9 cellular contexts compared by ENCODE assay signal in the genomic region with DNA sequence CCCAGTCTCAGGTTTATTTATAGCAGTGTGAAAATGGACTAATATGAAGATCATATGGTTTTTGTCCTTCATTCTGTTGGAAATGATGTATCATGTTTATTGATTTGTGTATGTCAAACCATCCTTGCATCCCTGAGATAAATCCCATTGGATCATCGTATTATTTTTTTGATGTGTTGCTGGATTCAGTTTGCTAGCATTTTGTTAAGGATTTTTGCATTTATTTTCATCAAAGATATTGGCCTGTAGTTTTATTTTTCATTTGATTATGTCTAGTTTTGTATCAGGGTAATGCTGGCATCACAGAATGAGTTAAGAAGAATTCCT.
"Had no signal": no experiment of that assay in that cellular context is flagged by ENCODE, and none has a peak within 500 bp of the region (broad histone marks: within the 10 kb centered on the region; RNA-seq: fewer than 3 reads in every experiment).

No MANE protein-coding gene starts in this region.

- H3K9ac ChIP-seq: KMS-11 had no signal

- ATAC-seq: GM23338, HCT116 had no signal

- H3K9me3 ChIP-seq: HAP-1 had no signal

- DNase-seq: H7, HFFc6, IMR-90 had no signal

- H3K4me1 Mint-ChIP-seq: GM23338 had no signal

- H3K27ac Mint-ChIP-seq: GM23338, HFFc6 had no signal

- H3K4me1 ChIP-seq: HAP-1 had no signal

- H3K4me3 Mint-ChIP-seq: GM23338, HFFc6 had no signal

- H3K4me3 ChIP-seq: GM23338, HAP-1 had no signal

- H3K4me2 ChIP-seq: GM23338, KMS-11 had no signal

- H3K36me3 ChIP-seq: HAP-1 had no signal

- H3K27ac ChIP-seq: HL-60, KMS-11 had no signal

- FAIRE-seq: HTR-8/SVneo had no signal

- H2AFZ ChIP-seq: GM23338 had no signal
